ENCODE assay signal across 11 cellular contexts in genomic region chr10:79049931-79050895, GRCh38. TPM values are rescaled to one million over a fixed set of nuclear protein-coding genes. Genes with fewer than 3 reads are reported as not detected.
A peak's percentile ranks its signal among the peaks of the same experiment; 100 is the strongest.
DNase-seq lines count a peak whose midpoint lies in the region; ATAC-seq and TF ChIP-seq lines count a peak whose summit lies in the region.
"Had no signal": no experiment of that assay in that cellular context is flagged by ENCODE, and none has a peak within 500 bp of the region (broad histone marks: within the 10 kb centered on the region; RNA-seq: fewer than 3 reads in every experiment).

No MANE protein-coding gene starts in this region.

- RAD21 ChIA-PET in HCT116 (lab: Charles Lee; ENCODE audit: low non-redundant PET in 1 of 2, low total read pairs in 2 of 2, uncharacterized antibody in 2 of 2, unreplicated experiment in 2 of 2), result no interaction called here

- TF ChIP-seq RAD21 in HCT116 (IDR thresholded peaks at IDR 0.05; ENCODE audit: low read depth), result no peak

- TF ChIP-seq CTCF in HCT116 (IDR thresholded peaks at IDR 0.05 in 2 of 3, conservative IDR thresholded peaks at IDR 0.05 in 1 of 3; ENCODE audit: borderline replicate concordance in 1 of 3, insufficient read depth in 1 of 3, low read depth in 2 of 3, low read length in 2 of 3), result no peak

- POLR2A ChIA-PET in HCT116 (lab: Charles Lee), result no interaction called here
- POLR2A ChIA-PET in naive thymus-derived CD8-positive, alpha-beta T cell (lab: Charles Lee), result interaction anchor here (0.7 to 3.4 kb wide), 3 partner anchors 11 to 22 kb away, joined by 3 to 17 read pairs (median 5); no protein-coding TSS in a partner anchor

- no peaks in the 10 kb centered on the region for H3K36me3 ChIP-seq in BLaER1 treated with 17β-estradiol and CSF1 and Interleukin-3, amounts not matched to agents 10 nM and 100 nM
- H3K36me3 ChIP-seq in HCT116 (ENCODE audit: control insufficient read depth in 1 of 2, insufficient read depth in 2 of 2, low read length in 2 of 2) (no peaks in the 10 kb centered on the region), adipocyte (ENCODE audit: control insufficient read depth, insufficient read depth, low read length, severe bottlenecking) (no peaks in the 10 kb centered on the region)
- H3K36me3 ChIP-seq: thoracic aorta had no signal

- no TSS peak for BruUV-seq in HCT116 (replicated peaks; lab: Mats Ljungman, UMichigan)

- H4K20me1 ChIP-seq in BLaER1 treated with 17β-estradiol and CSF1 and Interleukin-3, amounts not matched to agents 10 nM and 100 nM, result no peaks in the 10 kb centered on the region
- no peaks in the 10 kb centered on the region for H4K20me1 ChIP-seq in HCT116 (ENCODE audit: insufficient read depth)

- DNase-seq in HCT116 (ENCODE audit: low read depth, low spot score), result no peak
- DNase-seq in adipocyte (ENCODE audit: low read depth), result peak; percentile 23
- no peak for DNase-seq in naive thymus-derived CD8-positive, alpha-beta T cell
- DNase-seq in retina, result no peak
- DNase-seq: DMS153 had no signal

- peak overlapping the region in 9 of 10 donors; percentile 48 to 98 (median 84) for H3K27ac Mint-ChIP-seq in naive thymus-derived CD8-positive, alpha-beta T cell

- H3K4me3 ChIP-seq in BLaER1 treated with 17β-estradiol and CSF1 and Interleukin-3, amounts not matched to agents 10 nM and 100 nM, result no peak overlapping the region
- H3K4me3 ChIP-seq in HCT116 (replicated peaks in 1 of 2; ENCODE audit: low read depth in 1 of 2, low read length in 2 of 2) (no peak overlapping the region), adipocyte (ENCODE audit: low read length) (peak overlapping the region; percentile 17)
- H3K4me3 ChIP-seq: thoracic aorta had no signal

- H3K4me1 Mint-ChIP-seq in naive thymus-derived CD8-positive, alpha-beta T cell, result peaks cover 20 to 70% (median 62%) of the 10 kb centered on the region in 4 donors

- CTCF ChIA-PET in HCT116 (lab: Charles Lee), result no interaction called here

- no peaks in the 10 kb centered on the region for H3K9me3 ChIP-seq in BLaER1 treated with 17β-estradiol and CSF1 and Interleukin-3, amounts not matched to agents 10 nM and 100 nM (replicated peaks in 1 of 11)
- H3K9me3 ChIP-seq in HCT116 (ENCODE audit: control insufficient read depth in 1 of 2, insufficient read depth in 1 of 2, low read depth in 1 of 2, low read length in 2 of 2) (no peaks in the 10 kb centered on the region), adipocyte (ENCODE audit: control insufficient read depth, low read length) (no peaks in the 10 kb centered on the region)
- H3K9me3 ChIP-seq: thoracic aorta had no signal

- no peak overlapping the region for H3K27ac ChIP-seq in BLaER1 treated with 17β-estradiol and CSF1 and Interleukin-3, amounts not matched to agents 10 nM and 100 nM
- no peak overlapping the region for H3K27ac ChIP-seq in HCT116 (ENCODE audit: low read depth, low read length)
- H3K27ac ChIP-seq: thoracic aorta had no signal

- no peak overlapping the region for H3K9ac ChIP-seq in BLaER1 treated with 17β-estradiol and CSF1 and Interleukin-3, amounts not matched to agents 10 nM and 100 nM
- H3K9ac ChIP-seq in HCT116 (ENCODE audit: low read length) (no peak overlapping the region), adipocyte (ENCODE audit: low read length) (no peak overlapping the region)

- H3K27me3 Mint-ChIP-seq in naive thymus-derived CD8-positive, alpha-beta T cell, result no peaks in the 10 kb centered on the region

- ATAC-seq in HCT116 (peak; percentile 44), GM21737 (IDR thresholded peaks at IDR 0.05; ENCODE audit: unreplicated experiment) (no peak), GM21528 (IDR thresholded peaks at IDR 0.05; ENCODE audit: low FRiP score, unreplicated experiment) (no peak), GM18907 (IDR thresholded peaks at IDR 0.05; ENCODE audit: unreplicated experiment) (no peak)
- no peak for ATAC-seq in naive thymus-derived CD8-positive, alpha-beta T cell
- ATAC-seq: Right ventricle myocardium inferior had no signal

- H3K4me2 ChIP-seq in BLaER1 treated with 17β-estradiol and CSF1 and Interleukin-3, amounts not matched to agents 10 nM and 100 nM, result peak overlapping the region in 8 of 11 experiments; percentile 0 to 98 (median 41); a peak in 11 of 22 replicates
- no peak overlapping the region for H3K4me2 ChIP-seq in HCT116 (ENCODE audit: low read length)

- peak overlapping the region in 9 of 10 donors; percentile 6 to 70 (median 47) for H3K4me3 Mint-ChIP-seq in naive thymus-derived CD8-positive, alpha-beta T cell

- H2AFZ ChIP-seq in HCT116 (ENCODE audit: low read depth, low read length, poor library complexity, severe bottlenecking), result no peak overlapping the region

- TF ChIP-seq POLR2A in HCT116 (IDR thresholded peaks at IDR 0.05; ENCODE audit: borderline replicate concordance, extremely low read depth, insufficient read depth, insufficient read length), result no peak

- H3K79me2 ChIP-seq in HCT116 (ENCODE audit: insufficient read depth, low read length), result no peaks in the 10 kb centered on the region

- intact Hi-C loops in HCT116 (cut with micrococcal nuclease), result no loop called here

- H3K9me2 ChIP-seq in HCT116 (ENCODE audit: insufficient read depth), result no peaks in the 10 kb centered on the region

- peaks cover 28 to 67% (median 43%) of the 10 kb centered on the region in 10 experiments for H3K4me1 ChIP-seq in BLaER1 treated with 17β-estradiol and CSF1 and Interleukin-3, amounts not matched to agents 10 nM and 100 nM
- peaks cover 6 to 25% of the 10 kb centered on the region in 2 experiments for H3K4me1 ChIP-seq in HCT116 (ENCODE audit: control insufficient read depth in 1 of 2, insufficient read depth in 2 of 2, low read length in 2 of 2)
- H3K4me1 ChIP-seq in adipocyte (ENCODE audit: control insufficient read depth, insufficient read depth, low read length), result peaks cover 22% of the 10 kb centered on the region

- no peaks in the 10 kb centered on the region for H3K36me3 Mint-ChIP-seq in naive thymus-derived CD8-positive, alpha-beta T cell

- no peaks in the 10 kb centered on the region for H3K9me3 Mint-ChIP-seq in naive thymus-derived CD8-positive, alpha-beta T cell

- H3K27me3 ChIP-seq in BLaER1 treated with 17β-estradiol and CSF1 and Interleukin-3, amounts not matched to agents 10 nM and 100 nM, result peaks cover 0 to 7% (median 0%) of the 10 kb centered on the region in 11 experiments; a peak in 1 of 22 replicates
- H3K27me3 ChIP-seq in HCT116 (ENCODE audit: insufficient read depth, low read length), result no peaks in the 10 kb centered on the region
- no peaks in the 10 kb centered on the region for H3K27me3 ChIP-seq in adipocyte (replicated peaks; ENCODE audit: control insufficient read depth, insufficient read depth, low read length)

TF ChIP-seq in HCT116, 20 proteins besides CTCF, POLR2A, EP300 and RAD21:
- no peak for TF ChIP-seq YY1 (IDR thresholded peaks at IDR 0.05; ENCODE audit: extremely low read depth, insufficient replicate concordance, low read depth, low read length)
- TF ChIP-seq, protein P1, sequence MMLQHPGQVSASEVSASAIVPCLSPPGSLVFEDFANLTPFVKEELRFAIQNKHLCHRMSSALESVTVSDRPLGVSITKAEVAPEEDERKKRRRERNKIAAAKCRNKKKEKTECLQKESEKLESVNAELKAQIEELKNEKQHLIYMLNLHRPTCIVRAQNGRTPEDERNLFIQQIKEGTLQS (IDR thresholded peaks at IDR 0.05), result no peak
- no peak for TF ChIP-seq FOSL1 (IDR thresholded peaks at IDR 0.05; ENCODE audit: low read depth)
- TF ChIP-seq SRF (IDR thresholded peaks at IDR 0.05; ENCODE audit: low read depth), result no peak
- TF ChIP-seq TCF7L2 (IDR thresholded peaks at IDR 0.05; ENCODE audit: borderline replicate concordance, extremely low read depth, insufficient read depth, insufficient read length), result no peak
- TF ChIP-seq EGR1 (IDR thresholded peaks at IDR 0.05; ENCODE audit: low read depth), result no peak
- no peak for TF ChIP-seq JUND (IDR thresholded peaks at IDR 0.05)
- no peak for TF ChIP-seq SP1 (IDR thresholded peaks at IDR 0.05; ENCODE audit: low read depth)
- no peak for TF ChIP-seq ZFX (IDR thresholded peaks at IDR 0.05)
- no peak for TF ChIP-seq EZH2 (IDR thresholded peaks at IDR 0.05)
- TF ChIP-seq SIN3A (IDR thresholded peaks at IDR 0.05; ENCODE audit: low read depth), result no peak

RNA-seq across cellular contexts. Expression of gene ZMIZ1, which starts 18.6 kb away (rescaled TPM):
- 28.4 TPM for total RNA-seq in HCT116 (2021; ENCODE audit: unreplicated experiment)
- 18.9 and 19.3 TPM in 2 replicates for polyA plus RNA-seq in HCT116 (2012)
- total RNA-seq in naive thymus-derived CD8-positive, alpha-beta T cell, result 10 to 100 TPM; 11.2 to 11.6 TPM
- 1 to 10 TPM; 1.4 to 2.7 (median 2.6) TPM for polyA plus RNA-seq in naive thymus-derived CD8-positive, alpha-beta T cell
